Comparison of ENCODE assay signal across 1 cellular context in genomic region chr2:20350105-20350712, GRCh38.
TF ChIP-seq lines count a peak whose summit lies in the region.

No MANE protein-coding gene starts in this region.

TF ChIP-seq in SK-N-SH, 30 proteins besides CTCF, POLR2A, EP300 and RAD21 (continued from another document):
- TF ChIP-seq ZBTB33 (IDR thresholded peaks at IDR 0.05; ENCODE audit: borderline replicate concordance, low read depth) (0 out of 2 replicates have a peak, but pooled peaks have one; percentile 31), CHD2 (IDR thresholded peaks at IDR 0.05; ENCODE audit: low read length, partially characterized antibody) (peak; percentile 53), NRF1 (IDR thresholded peaks at IDR 0.05; ENCODE audit: low read depth, low read length) (no peak), TCF12 (IDR thresholded peaks at IDR 0.05) (peak; percentile 4; the same call in 1 of the 2 replicates), FOSL2 (IDR thresholded peaks at IDR 0.05; ENCODE audit: borderline replicate concordance, low read depth) (no peak), EZH2phosphoT487 (IDR thresholded peaks at IDR 0.05; ENCODE audit: borderline replicate concordance, low read depth) (no peak), NFIC (IDR thresholded peaks at IDR 0.05; ENCODE audit: borderline replicate concordance) (no peak), USF1 (IDR thresholded peaks at IDR 0.05; ENCODE audit: borderline replicate concordance, low read depth) (no peak), MEF2A (IDR thresholded peaks at IDR 0.05; ENCODE audit: borderline replicate concordance, low read depth) (no peak), FOXM1 (IDR thresholded peaks at IDR 0.05; ENCODE audit: low read depth) (no peak), MXI1 (IDR thresholded peaks at IDR 0.05; ENCODE audit: low read depth, low read length) (peak; percentile 92), TAF1 (IDR thresholded peaks at IDR 0.05; ENCODE audit: borderline replicate concordance, low read depth, low read length) (peak; percentile 54; the same call in 1 of the 2 replicates), GABPA (IDR thresholded peaks at IDR 0.05; ENCODE audit: low read depth) (0 out of 2 replicates have a peak, but pooled peaks have one; percentile 28)
